In the genomic region with DNA sequence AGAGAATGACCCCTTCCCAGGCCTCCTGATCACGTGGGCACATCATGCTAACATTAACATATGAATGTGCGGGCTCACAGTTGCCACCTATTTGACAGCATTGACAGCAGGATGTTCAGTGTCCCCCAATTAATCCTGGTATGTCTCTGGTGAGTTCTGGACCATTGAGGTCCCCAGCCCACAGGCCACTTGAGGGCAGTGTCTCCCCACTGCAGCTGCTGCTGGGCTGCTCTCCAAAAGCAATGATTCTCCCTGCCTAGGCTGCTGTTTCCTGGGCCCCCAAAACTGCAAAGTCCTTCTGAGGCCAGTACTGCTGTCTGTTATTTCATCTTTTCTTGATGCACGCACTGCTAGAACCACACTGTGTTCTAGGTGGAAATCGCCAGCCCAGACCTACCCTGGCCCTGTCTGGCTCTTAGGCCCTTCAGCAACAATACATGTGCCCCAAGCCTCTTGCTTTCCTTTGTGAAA, we compare ENCODE assay signal across 11 cellular contexts. TPM values are rescaled to one million over a fixed set of nuclear protein-coding genes. Genes with fewer than 3 reads are reported as not detected.
DNase-seq lines count a peak whose midpoint lies in the region; ATAC-seq, FAIRE-seq and TF ChIP-seq lines count a peak whose summit lies in the region.
"Had no signal": no experiment of that assay in that cellular context is flagged by ENCODE, and none has a peak within 500 bp of the region (broad histone marks: within the 10 kb centered on the region; RNA-seq: fewer than 3 reads in every experiment).

No MANE protein-coding gene starts in this region.

- POLR2A ChIA-PET in H1 (lab: Charles Lee; ENCODE audit: partially characterized antibody): interaction anchor here (0.6 kb wide), 1 partner anchor 646 kb away, joined by 5 read pairs; no protein-coding TSS in a partner anchor

- peaks cover 0 to 8% (median 0%) of the 10 kb centered on the region in 4 experiments; a peak in 2 of 7 replicates for H3K4me1 ChIP-seq in H1 (replicated peaks in 1 of 4; ENCODE audit: control insufficient read depth in 3 of 4, insufficient read depth in 4 of 4, low read length in 3 of 4)

- TF ChIP-seq POLR2A in H1 (IDR thresholded peaks at IDR 0.05; ENCODE audit: control extremely low read depth in 1 of 2, low read depth in 2 of 2, low read length in 2 of 2): no peak

- no peak overlapping the region for H2BK120ac ChIP-seq in H1 (replicated peaks; ENCODE audit: low read depth, low read length)

- H4K8ac ChIP-seq in H1 (ENCODE audit: extremely low read depth, insufficient read depth, low read length): peak overlapping the region; percentile 77; the same call in 1 of the 2 replicates

- no peak overlapping the region for H3K4me3 ChIP-seq in H1 (ENCODE audit: extremely low read depth in 1 of 4, insufficient read depth in 2 of 4, low read depth in 3 of 4, low read length in 4 of 4)

- 33% methylated on average over 4 of the region's 4 CpGs; no CpG with 5 or more reads in 1 of the 2 experiments for WGBS in H1 (ENCODE audit: extremely low coverage in 1 of 2, insufficient coverage in 1 of 2, insufficient read length in 1 of 2, insufficient replicate concordance in 2 of 2, low coverage in 1 of 2, low lambda C conversion rate in 2 of 2, missing lambda C conversion rate in 1 of 2), 2 experiments

- peak overlapping the region; percentile 63; the same call in 1 of the 2 replicates for H2AFZ ChIP-seq in H1 (ENCODE audit: low read length)

- TF ChIP-seq RAD21 in H1 (IDR thresholded peaks at IDR 0.05 in 1 of 2, conservative IDR thresholded peaks at IDR 0.05 in 1 of 2; ENCODE audit: low read depth in 2 of 2, low read length in 2 of 2): peak; percentile 99

- TF ChIP-seq CTCF in H1 (IDR thresholded peaks at IDR 0.05; ENCODE audit: control extremely low read depth in 1 of 3, insufficient read depth in 1 of 3, low read depth in 1 of 3, low read length in 3 of 3): peak; percentile 93 to 96 (median 94)

- H3K4ac ChIP-seq in H1 (replicated peaks; ENCODE audit: insufficient read length, low read depth, low read length): no peak overlapping the region

- no peaks in the 10 kb centered on the region for H4K20me1 ChIP-seq in H1 (replicated peaks in 1 of 2; ENCODE audit: control insufficient read depth in 1 of 2, insufficient read depth in 2 of 2, low read length in 2 of 2)

- H2BK20ac ChIP-seq in H1 (ENCODE audit: low read length): no peak overlapping the region

- no peak overlapping the region for H3K56ac ChIP-seq in H1 (replicated peaks; ENCODE audit: insufficient read length, low read depth, low read length)

- peak; percentile 93 for FAIRE-seq in H1 (lab: Jason Lieb, UNC)
- FAIRE-seq: TTC549 had no signal

- no peaks in the 10 kb centered on the region for H3K36me3 ChIP-seq in H1 (ENCODE audit: control insufficient read depth in 2 of 4, insufficient read depth in 4 of 4, low read length in 3 of 4)
- H3K36me3 ChIP-seq: neutrophil had no signal

- no peak overlapping the region for H2BK5ac ChIP-seq in H1 (ENCODE audit: low read depth, low read length)

- H2BK12ac ChIP-seq in H1 (ENCODE audit: low read depth, low read length): no peak overlapping the region

- no peak overlapping the region for H4K5ac ChIP-seq in H1 (ENCODE audit: insufficient read length, low read depth, low read length)

- H3K18ac ChIP-seq in H1 (ENCODE audit: extremely low read depth, low read length): no peak overlapping the region

- no peak overlapping the region for H3K9ac ChIP-seq in H1 (replicated peaks in 1 of 4; ENCODE audit: extremely low read depth in 1 of 4, low read depth in 3 of 4, low read length in 3 of 4)

- H3K79me2 ChIP-seq in H1 (ENCODE audit: control insufficient read depth in 1 of 2, insufficient read depth in 2 of 2, low read length in 2 of 2): no peaks in the 10 kb centered on the region

- H3K27me3 ChIP-seq in H1 (replicated peaks in 1 of 4; ENCODE audit: control insufficient read depth in 3 of 4, extremely low read depth in 1 of 4, insufficient read depth in 3 of 4, low read length in 3 of 4): no peaks in the 10 kb centered on the region
- H3K27me3 ChIP-seq: neutrophil had no signal

- no peaks in the 10 kb centered on the region for H3K9me3 ChIP-seq in H1 (ENCODE audit: insufficient read depth in 2 of 2, low read depth in 1 of 2, low read length in 1 of 2)
- H3K9me3 ChIP-seq: neutrophil had no signal

- DNase-seq in NCI-H510A treated with DMSO at 0.1 percent for 48 hours (lab: John Stamatoyannopoulos, UW) (peak; percentile 3), NCI-H510A (lab: John Stamatoyannopoulos, UW) (no peak), NCI-H460 (ENCODE audit: extremely low read depth, low read depth) (peak; percentile 26), H1 (ENCODE audit: low read depth in 1 of 2, low spot score in 2 of 2) (peak; percentile 29 to 77), myocyte (ENCODE audit: low read depth) (peak; percentile 1), SKM-1 treated with dmso at 0.1 percent for 144 hours (lab: John Stamatoyannopoulos, UW; ENCODE audit: unreplicated experiment) (no peak), AG08396 (ENCODE audit: low spot score) (no peak)

- CTCF ChIA-PET in H1 (lab: Charles Lee; ENCODE audit: partially characterized antibody): interaction anchor here (0.6 to 2.3 kb wide), 12 partner anchors 13 to 605 kb away, joined by 3 to 50 read pairs (median 5); partner anchors contain the start of gene MAPK4

- no peak overlapping the region for H2BK15ac ChIP-seq in H1 (ENCODE audit: low read length)

- no peak overlapping the region for H3K14ac ChIP-seq in H1 (ENCODE audit: insufficient read length)

- H3K23ac ChIP-seq in H1 (ENCODE audit: insufficient read length): no peak overlapping the region

- H3K23me2 ChIP-seq in H1 (ENCODE audit: low read depth, low read length): no peaks in the 10 kb centered on the region

- H3K4me2 ChIP-seq in H1 (ENCODE audit: insufficient read depth in 1 of 2, low read depth in 2 of 2, low read length in 2 of 2): no peak overlapping the region

- H2AK5ac ChIP-seq in H1 (ENCODE audit: low read depth, low read length): no peak overlapping the region

- H3K27ac ChIP-seq in H1 (ENCODE audit: low read depth, low read length): no peak overlapping the region
- H3K27ac ChIP-seq: neutrophil had no signal

- no peak for ATAC-seq in HG03460 (IDR thresholded peaks at IDR 0.05; ENCODE audit: unreplicated experiment)

- no peaks in the 10 kb centered on the region for H3K79me1 ChIP-seq in H1 (ENCODE audit: low read depth, low read length)

- H4K91ac ChIP-seq in H1 (replicated peaks; ENCODE audit: insufficient read length, low read length): no peak overlapping the region

- TF ChIP-seq EP300 in H1 (IDR thresholded peaks at IDR 0.05; ENCODE audit: borderline replicate concordance in 1 of 2, low read depth in 2 of 2, low read length in 2 of 2): no peak

TF ChIP-seq in H1, 55 proteins besides CTCF, POLR2A, EP300 and RAD21 (continues in another document):
- TF ChIP-seq, protein P1, sequence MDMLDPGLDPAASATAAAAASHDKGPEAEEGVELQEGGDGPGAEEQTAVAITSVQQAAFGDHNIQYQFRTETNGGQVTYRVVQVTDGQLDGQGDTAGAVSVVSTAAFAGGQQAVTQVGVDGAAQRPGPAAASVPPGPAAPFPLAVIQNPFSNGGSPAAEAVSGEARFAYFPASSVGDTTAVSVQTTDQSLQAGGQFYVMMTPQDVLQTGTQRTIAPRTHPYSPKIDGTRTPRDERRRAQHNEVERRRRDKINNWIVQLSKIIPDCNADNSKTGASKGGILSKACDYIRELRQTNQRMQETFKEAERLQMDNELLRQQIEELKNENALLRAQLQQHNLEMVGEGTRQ (IDR thresholded peaks at IDR 0.05; ENCODE audit: low read length): peak; percentile 56
- TF ChIP-seq TCF12 (IDR thresholded peaks at IDR 0.05; ENCODE audit: low read depth, low read length) (no peak), TEAD4 (IDR thresholded peaks at IDR 0.05; ENCODE audit: low read depth, low read length) (peak; percentile 54; the same call in 1 of the 2 replicates), ASH2L (IDR thresholded peaks at IDR 0.05; ENCODE audit: low read length) (no peak)

RNA-seq across cellular contexts. Expression of gene MAPK4, which starts 52.7 kb away (rescaled TPM):
- 1.8 and 2.5 TPM in 2 replicates for total RNA-seq in NCI-H460 (2014; rRNA removed; shearing (Covaris generic))
- 0.08 and 0.15 TPM in 2 replicates for polyA plus RNA-seq in NCI-H460 (2014; cell fraction: nucleus; rRNA removed)
- 2.1 and 3.2 TPM in 2 replicates for total RNA-seq in H1 (2021; fragmentation: NEBNext Ultra II Directional; extraction: Animal tissue kit (Norgen Biotek cat#: 25700))
- 3.3 and 3.7 TPM in 2 replicates for polyA plus RNA-seq in H1 (2011; rRNA removed)
- polyA plus RNA-seq in H1 (2011; cell fraction: cytosol; rRNA removed): 2.8 TPM
- polyA plus RNA-seq in H1 (2011; cell fraction: nucleus; rRNA removed): 2.9 TPM
- polyA plus RNA-seq in H1 (2012, experiment 1 of 2): 2.9 to 3.8 TPM (median 3.2 TPM) in 4 replicates
- polyA plus RNA-seq in H1 (2012, experiment 2 of 2): 2.2 TPM
- polyA plus RNA-seq in H1 (2013, experiment 1 of 2): 1.2 TPM
- polyA plus RNA-seq in H1 (2013, experiment 2 of 2): 1.3 TPM
- 5.5 and 5.9 TPM in 2 replicates for polyA minus RNA-seq in H1 (2011; rRNA and poly(A)+ RNA removed)
- 3.2 TPM for polyA minus RNA-seq in H1 (2011; cell fraction: cytosol; rRNA and poly(A)+ RNA removed)
- 4.1 TPM for polyA minus RNA-seq in H1 (2011; cell fraction: nucleus; rRNA and poly(A)+ RNA removed)
- total RNA-seq in myocyte: not detected in 2 replicates
- polyA plus RNA-seq in myocyte (2012): not detected
- polyA plus RNA-seq: BJ had no signal

Comparison
In these comparisons a context has a peak if more than half of its experiments do, and no peak if none do; other contexts are left out.
1. DNase-seq: peak in NCI-H510A treated with DMSO at 0.1 percent for 48 hours (single experiment), NCI-H460 (single experiment), H1 (2 of 2) and myocyte (single experiment); none in NCI-H510A (single experiment), SKM-1 treated with dmso at 0.1 percent for 144 hours (single experiment) and AG08396 (single experiment).